ENCODE assay signal across 29 cellular contexts in genomic region chr3:197575362-197575761, GRCh38.
"Had no signal": no experiment of that assay in that cellular context is flagged by ENCODE, and none has a peak within 500 bp of the region (broad histone marks: within the 10 kb centered on the region; RNA-seq: fewer than 3 reads in every experiment).

No MANE protein-coding gene starts in this region.

- H3K9ac ChIP-seq: parathyroid adenoma had no signal

- H3K4me3 Mint-ChIP-seq: activated CD4-positive, alpha-beta T cell treated with anti-CD3 and anti-CD28 coated beads for 36 hours; activated CD8-positive, alpha-beta memory T cell treated with anti-CD3 and anti-CD28 coated beads, Interleukin-2, amount 10 ng/mL, durations not matched to agents 7 days and 5 days; activated CD8-positive, alpha-beta T cell treated with anti-CD3 and anti-CD28 coated beads, Interleukin-2, amount 10 ng/mL, durations not matched to agents 7 days and 5 days; activated naive CD8-positive, alpha-beta T cell; activated T-cell treated with anti-CD3 and anti-CD28 coated beads, Interleukin-2, amount 50 U/mL, for 72 hours; mesothelial cell of epicardium; naive B cell; nephron progenitor cell; T-helper 2 cell treated with Interferon-gamma antibody and Interleukin-4, amounts not matched to agents 5 μg/mL and 100 μg/mL, for 36 hours had no signal

- H3K4me3 ChIP-seq: body of pancreas, coronary artery, dorsolateral prefrontal cortex, left ventricle myocardium inferior, lung, psoas muscle, suprapubic skin, tibial nerve had no signal

- H3K27ac Mint-ChIP-seq: activated CD4-positive, alpha-beta T cell treated with anti-CD3 and anti-CD28 coated beads for 36 hours; activated CD8-positive, alpha-beta memory T cell treated with anti-CD3 and anti-CD28 coated beads, Interleukin-2, amount 10 ng/mL, durations not matched to agents 7 days and 5 days; activated CD8-positive, alpha-beta T cell treated with anti-CD3 and anti-CD28 coated beads, Interleukin-2, amount 10 ng/mL, durations not matched to agents 7 days and 5 days; activated naive CD8-positive, alpha-beta T cell; activated T-cell treated with anti-CD3 and anti-CD28 coated beads, Interleukin-2, amount 50 U/mL, for 72 hours; mesothelial cell of epicardium; nephron progenitor cell; T-helper 2 cell treated with Interferon-gamma antibody and Interleukin-4, amounts not matched to agents 5 μg/mL and 100 μg/mL, for 36 hours had no signal

- H3K27ac ChIP-seq: body of pancreas, coronary artery, dorsolateral prefrontal cortex, left ventricle myocardium inferior, parathyroid adenoma, psoas muscle, suprapubic skin, tibial nerve had no signal

- H3K27me3 ChIP-seq: body of pancreas, dorsolateral prefrontal cortex, suprapubic skin, tibial nerve had no signal

- H3K79me2 ChIP-seq: parathyroid adenoma had no signal

- DNase-seq: activated CD4-positive, alpha-beta T cell treated with anti-CD3 and anti-CD28 coated beads for 36 hours; activated CD4-positive, CD25-positive, alpha-beta regulatory T cell; activated CD8-positive, alpha-beta memory T cell treated with anti-CD3 and anti-CD28 coated beads, Interleukin-2, amount 10 ng/mL, durations not matched to agents 7 days and 5 days; activated CD8-positive, alpha-beta T cell treated with anti-CD3 and anti-CD28 coated beads, Interleukin-2, amount 10 ng/mL, durations not matched to agents 7 days and 5 days; activated naive CD4-positive, alpha-beta T cell; activated T-cell treated with anti-CD3 and anti-CD28 coated beads for 4 hours; activated T-cell treated with anti-CD3 and anti-CD28 coated beads, Interleukin-2, amount 50 U/mL, for 72 hours; aorta; body of pancreas; dorsolateral prefrontal cortex; effector memory CD4-positive, alpha-beta T cell; hypothalamus; islet precursor cell; left ventricle myocardium inferior; naive B cell; nephron progenitor cell; nucleus accumbens; psoas muscle; stimulated activated CD4-positive, alpha-beta T cell treated with anti-CD3 and anti-CD28 coated beads, Interleukin-15, amount 100 ng/mL, for 24 hours; stimulated activated naive CD4-positive, alpha-beta T cell; T-helper 1 cell had no signal

- H3K36me3 ChIP-seq: suprapubic skin had no signal

- H3K27me3 Mint-ChIP-seq: activated naive CD8-positive, alpha-beta T cell had no signal

- H3K9me3 ChIP-seq: body of pancreas, psoas muscle, suprapubic skin had no signal

- H3K4me1 ChIP-seq: body of pancreas, left ventricle myocardium inferior, psoas muscle, suprapubic skin, tibial nerve had no signal

- H3K4me1 Mint-ChIP-seq: activated CD4-positive, alpha-beta T cell treated with anti-CD3 and anti-CD28 coated beads for 36 hours; activated CD8-positive, alpha-beta memory T cell treated with anti-CD3 and anti-CD28 coated beads, Interleukin-2, amount 10 ng/mL, durations not matched to agents 7 days and 5 days; naive B cell had no signal

- ATAC-seq: activated CD4-positive, alpha-beta T cell treated with anti-CD3 and anti-CD28 coated beads for 36 hours; activated CD8-positive, alpha-beta memory T cell treated with anti-CD3 and anti-CD28 coated beads, Interleukin-2, amount 10 ng/mL, durations not matched to agents 7 days and 5 days; activated CD8-positive, alpha-beta T cell treated with anti-CD3 and anti-CD28 coated beads, Interleukin-2, amount 10 ng/mL, durations not matched to agents 7 days and 5 days; activated T-cell treated with anti-CD3 and anti-CD28 coated beads, Interleukin-2, amount 50 U/mL, for 72 hours; body of pancreas; psoas muscle had no signal

- H2AFZ ChIP-seq: parathyroid adenoma had no signal
